Comparison of ENCODE assay signal across 29 cellular contexts in genomic region chr2:119423811-119424210, GRCh38. TPM values are rescaled to one million over a fixed set of nuclear protein-coding genes. Genes with fewer than 3 reads are reported as not detected.
"Had no signal": no experiment of that assay in that cellular context is flagged by ENCODE, and none has a peak within 500 bp of the region (broad histone marks: within the 10 kb centered on the region; RNA-seq: fewer than 3 reads in every experiment).

No MANE protein-coding gene starts in this region.

- H3K9me3 ChIP-seq: ascending aorta, colonic mucosa, gastroesophageal sphincter had no signal

- H3K4me3 ChIP-seq: ascending aorta, breast epithelium, cardiac muscle cell, colonic mucosa, esophagus squamous epithelium, gastroesophageal sphincter had no signal

- ATAC-seq: activated naive CD4-positive, alpha-beta T cell treated with anti-CD3 and anti-CD28 coated beads, Interleukin-2, amount 50 U/mL, for 72 hours; activated T-cell treated with anti-CD3 and anti-CD28 coated beads, Interleukin-2, amount 50 U/mL, for 72 hours; gastroesophageal sphincter had no signal

- H3K36me3 ChIP-seq: ascending aorta, breast epithelium, cardiac muscle cell, colonic mucosa, esophagus squamous epithelium, gastroesophageal sphincter had no signal

- H3K27me3 ChIP-seq: ascending aorta, breast epithelium, cardiac muscle cell, colonic mucosa, esophagus squamous epithelium, gastroesophageal sphincter had no signal

- H3K27ac ChIP-seq: ascending aorta, breast epithelium, cardiac muscle cell, colonic mucosa, epithelial cell of prostate, esophagus squamous epithelium, gastroesophageal sphincter had no signal

- H3K4me1 ChIP-seq: ascending aorta, breast epithelium, colonic mucosa, gastroesophageal sphincter had no signal

- FAIRE-seq: endometrium, endothelial cell of umbilical vein had no signal

- DNase-seq: activated CD4-positive, alpha-beta memory T cell treated with anti-CD3 and anti-CD28 coated beads, Interleukin-2, amount 10 ng/mL, durations not matched to agents 7 days and 5 days; activated CD4-positive, alpha-beta T cell treated with anti-CD3 and anti-CD28 coated beads for 1 hour; activated CD4-positive, alpha-beta T cell treated with anti-CD3 and anti-CD28 coated beads for 4 hours; activated CD4-positive, alpha-beta T cell treated with anti-CD3 and anti-CD28 coated beads, Interleukin-2, amount 10 ng/mL, durations not matched to agents 7 days and 5 days; activated CD4-positive, alpha-beta T cell treated with anti-CD3 and anti-CD28 coated beads, Interleukin-2, amount 50 U/mL, for 4 hours; activated CD8-positive, alpha-beta memory T cell treated with anti-CD3 and anti-CD28 coated beads, Interleukin-2, amount 50 U/mL, for 48 hours; activated gamma-delta T cell; activated naive CD4-positive, alpha-beta T cell; activated naive CD4-positive, alpha-beta T cell treated with anti-CD3 and anti-CD28 coated beads, Interleukin-2, amount 10 ng/mL, durations not matched to agents 7 days and 5 days; activated naive CD8-positive, alpha-beta T cell treated with anti-CD3 and anti-CD28 coated beads, Interleukin-2, amount 10 ng/mL, durations not matched to agents 7 days and 5 days; activated T-cell treated with anti-CD3 and anti-CD28 coated beads for 4 hours; activated T-cell treated with anti-CD3 and anti-CD28 coated beads, Interleukin-2, amount 50 U/mL, for 24 hours; activated T-cell treated with anti-CD3 and anti-CD28 coated beads, Interleukin-2, amount 50 U/mL, for 72 hours; central memory CD4-positive, alpha-beta T cell; cerebellar nuclear complex; colonic mucosa; effector CD8-positive, alpha-beta T cell; esophagus squamous epithelium; foreskin melanocyte; T-helper 2 cell had no signal

RNA-seq across cellular contexts. Expression of gene TMEM37, which starts 7.8 kb away (rescaled TPM):
- total RNA-seq: activated CD4-positive, alpha-beta memory T cell treated with anti-CD3 and anti-CD28 coated beads, Interleukin-2, amount 10 ng/mL, durations not matched to agents 7 days and 5 days; activated CD4-positive, alpha-beta T cell treated with anti-CD3 and anti-CD28 coated beads, Interleukin-2, amount 10 ng/mL, durations not matched to agents 7 days and 5 days; activated naive CD4-positive, alpha-beta T cell treated with anti-CD3 and anti-CD28 coated beads, Interleukin-2, amount 50 U/mL, for 72 hours; activated naive CD8-positive, alpha-beta T cell treated with anti-CD3 and anti-CD28 coated beads, Interleukin-2, amount 10 ng/mL, durations not matched to agents 7 days and 5 days; activated T-cell treated with anti-CD3 and anti-CD28 coated beads, Interleukin-2, amount 50 U/mL, for 72 hours; T-helper 1 cell treated with Interleukin-12 subunit alpha and Interleukin-12 subunit beta and Interleukin-4 antibody, amounts not matched to agents 30 ng/mL and 1 ng/mL, for 36 hours had no signal

RNA-seq across cellular contexts. Expression of gene C2orf76, which starts 57.2 kb away (rescaled TPM):
- total RNA-seq: ascending aorta had no signal
